In genomic region chr12:52061470-52062166, GRCh38 we compare ENCODE assay signal across 16 cellular contexts. TPM values are rescaled to one million over a fixed set of nuclear protein-coding genes. Genes with fewer than 3 reads are reported as not detected.
DNase-seq lines count a peak whose midpoint lies in the region; ATAC-seq and TF ChIP-seq lines count a peak whose summit lies in the region.
"Had no signal": no experiment of that assay in that cellular context is flagged by ENCODE, and none has a peak within 500 bp of the region (broad histone marks: within the 10 kb centered on the region; RNA-seq: fewer than 3 reads in every experiment).

No MANE protein-coding gene starts in this region.

- DNase-seq in NT2/D1 (ENCODE audit: low read depth, low spot score) (no peak), dorsolateral prefrontal cortex (peak; percentile 35 to 95 (median 90)), midbrain (lab: John Stamatoyannopoulos, UW) (peak; percentile 92), superior temporal gyrus (ENCODE audit: extremely low spot score) (peak; percentile 95), NCI-H1436 (lab: John Stamatoyannopoulos, UW) (no peak)
- no peak for DNase-seq in activated naive CD8-positive, alpha-beta T cell treated with anti-CD3 and anti-CD28 coated beads, Interleukin-2, amount 50 U/mL, for 24 hours
- DNase-seq: activated CD4-positive, alpha-beta T cell treated with anti-CD3 and anti-CD28 coated beads, Interleukin-2, amount 10 ng/mL, durations not matched to agents 7 days and 5 days; activated T-cell treated with anti-CD3 and anti-CD28 coated beads, Interleukin-2, amount 50 U/mL, for 48 hours; cerebellar nuclear complex; foreskin keratinocyte; GM23248; MG63; NCI-H526 treated with DMSO at 0.1 percent for 48 hours; stimulated activated naive CD8-positive, alpha-beta T cell treated with anti-CD3 and anti-CD28 coated beads, Interleukin-15, Interleukin-2, amounts not matched to agents 100 U/mL and 50 U/mL, for 24 hours had no signal

- peak overlapping the region; percentile 63 for H3K9ac ChIP-seq in NT2/D1 (ENCODE audit: insufficient read length, low read depth)
- H3K9ac ChIP-seq: GM23248 had no signal

- H3K36me3 ChIP-seq in NT2/D1 (ENCODE audit: insufficient read depth, insufficient read length, low read length): peaks cover 34% of the 10 kb centered on the region

- H3K27ac Mint-ChIP-seq in activated naive CD8-positive, alpha-beta T cell treated with anti-CD3 and anti-CD28 coated beads, Interleukin-2, amount 50 U/mL, for 24 hours: no peak overlapping the region
- H3K27ac Mint-ChIP-seq: activated CD4-positive, alpha-beta T cell treated with anti-CD3 and anti-CD28 coated beads, Interleukin-2, amount 10 ng/mL, durations not matched to agents 7 days and 5 days had no signal

- no peaks in the 10 kb centered on the region for H3K9me3 ChIP-seq in NT2/D1 (ENCODE audit: insufficient read depth, low read length)
- H3K9me3 ChIP-seq: MG63, mucosa of descending colon had no signal

- H3K36me3 Mint-ChIP-seq in activated naive CD8-positive, alpha-beta T cell treated with anti-CD3 and anti-CD28 coated beads, Interleukin-2, amount 50 U/mL, for 24 hours (ENCODE audit: low read depth): peaks cover 21% of the 10 kb centered on the region

- TF ChIP-seq CTCF in dorsolateral prefrontal cortex (IDR thresholded peaks at IDR 0.05 in 54 of 56, conservative IDR thresholded peaks at IDR 0.05 in 2 of 56; ENCODE audit: low read depth in 1 of 56, partially characterized antibody in 56 of 56): peak in 24 of 56 donors; percentile 11 to 49 (median 22)

- peak overlapping the region; percentile 83 to 99 (median 95) for H3K27ac ChIP-seq in dorsolateral prefrontal cortex
- H3K27ac ChIP-seq: foreskin keratinocyte, GM23248 had no signal

- H3K4me3 ChIP-seq in NT2/D1 (ENCODE audit: insufficient read length, low read depth) (no peak overlapping the region), dorsolateral prefrontal cortex (no peak overlapping the region)
- H3K4me3 ChIP-seq: GM23248, MG63, mucosa of descending colon had no signal

- H3K4me3 Mint-ChIP-seq in activated naive CD8-positive, alpha-beta T cell treated with anti-CD3 and anti-CD28 coated beads, Interleukin-2, amount 50 U/mL, for 24 hours: no peak overlapping the region
- H3K4me3 Mint-ChIP-seq: activated CD4-positive, alpha-beta T cell treated with anti-CD3 and anti-CD28 coated beads, Interleukin-2, amount 10 ng/mL, durations not matched to agents 7 days and 5 days had no signal

- no peak for ATAC-seq in activated naive CD8-positive, alpha-beta T cell treated with anti-CD3 and anti-CD28 coated beads, Interleukin-2, amount 50 U/mL, for 24 hours
- no peak for ATAC-seq in HG02870 (IDR thresholded peaks at IDR 0.05; ENCODE audit: unreplicated experiment)
- ATAC-seq: foreskin keratinocyte; mucosa of descending colon; stimulated activated naive CD8-positive, alpha-beta T cell treated with anti-CD3 and anti-CD28 coated beads, Interleukin-15, Interleukin-2, amounts not matched to agents 100 U/mL and 50 U/mL, for 24 hours had no signal

- H3K9me3 Mint-ChIP-seq in activated naive CD8-positive, alpha-beta T cell treated with anti-CD3 and anti-CD28 coated beads, Interleukin-2, amount 50 U/mL, for 24 hours: no peaks in the 10 kb centered on the region
- H3K9me3 Mint-ChIP-seq: activated CD4-positive, alpha-beta T cell treated with anti-CD3 and anti-CD28 coated beads, Interleukin-2, amount 10 ng/mL, durations not matched to agents 7 days and 5 days had no signal

- H3K27me3 Mint-ChIP-seq in activated naive CD8-positive, alpha-beta T cell treated with anti-CD3 and anti-CD28 coated beads, Interleukin-2, amount 50 U/mL, for 24 hours: no peaks in the 10 kb centered on the region

- H3K27me3 ChIP-seq in NT2/D1 (ENCODE audit: insufficient read depth, insufficient read length) (peaks cover 3% of the 10 kb centered on the region), dorsolateral prefrontal cortex (no peaks in the 10 kb centered on the region)
- H3K27me3 ChIP-seq: foreskin keratinocyte, MG63 had no signal

- H3K4me1 Mint-ChIP-seq in activated naive CD8-positive, alpha-beta T cell treated with anti-CD3 and anti-CD28 coated beads, Interleukin-2, amount 50 U/mL, for 24 hours: peaks cover 3% of the 10 kb centered on the region

- H3K4me1 ChIP-seq in NT2/D1 (ENCODE audit: insufficient read depth, insufficient read length): peaks cover 3% of the 10 kb centered on the region
- H3K4me1 ChIP-seq: foreskin keratinocyte had no signal

- intact Hi-C loops in dorsolateral prefrontal cortex (cut with DNase I): loop anchor here in 1 of 2 donors (10.0 kb wide), 1 partner anchor 943 kb away; the partner anchor contains the start of gene EIF4B

RNA-seq across cellular contexts. Expression of gene ATG101, which starts 8.2 kb away (rescaled TPM):
- 10 to 100 TPM; 19.6 to 42.5 (median 31.5) TPM for total RNA-seq in dorsolateral prefrontal cortex

RNA-seq across cellular contexts. Expression of gene NR4A1, which starts 10.4 kb away (rescaled TPM):
- 100 to 1,000 TPM in 5 of 120 experiments, 10 to 100 TPM in 115; 13.1 to 194 (median 28.9) TPM for total RNA-seq in dorsolateral prefrontal cortex

RNA-seq across cellular contexts. Expression of gene SMIM41, which starts 17.9 kb away (rescaled TPM):
- total RNA-seq in dorsolateral prefrontal cortex: 1 to 10 TPM in 2 of 120 experiments, under 1 TPM in 10, not detected in 108; 0.33 to 3.7 (median 0.55) TPM
- total RNA-seq: activated CD4-positive, alpha-beta T cell treated with anti-CD3 and anti-CD28 coated beads, Interleukin-2, amount 10 ng/mL, durations not matched to agents 7 days and 5 days; foreskin keratinocyte; GM23248 had no signal

RNA-seq across cellular contexts. Expression of gene TAMALIN, which starts 54.9 kb away (rescaled TPM):
- 100 to 1,000 TPM in 3 of 120 experiments, 10 to 100 TPM in 117; 27.0 to 168 (median 54.0) TPM for total RNA-seq in dorsolateral prefrontal cortex

Comparison
In these comparisons a context has a peak if more than half of its experiments do, and no peak if none do; other contexts are left out.
1. DNase-seq: peak in dorsolateral prefrontal cortex (10 of 10), midbrain (single experiment) and superior temporal gyrus (single experiment); none in NT2/D1 (single experiment), activated naive CD8-positive, alpha-beta T cell treated with anti-CD3 and anti-CD28 coated beads, Interleukin-2, amount 50 U/mL, for 24 hours (single experiment) and NCI-H1436 (single experiment).